ENCODE assay signal across 23 cellular contexts in the genomic region with DNA sequence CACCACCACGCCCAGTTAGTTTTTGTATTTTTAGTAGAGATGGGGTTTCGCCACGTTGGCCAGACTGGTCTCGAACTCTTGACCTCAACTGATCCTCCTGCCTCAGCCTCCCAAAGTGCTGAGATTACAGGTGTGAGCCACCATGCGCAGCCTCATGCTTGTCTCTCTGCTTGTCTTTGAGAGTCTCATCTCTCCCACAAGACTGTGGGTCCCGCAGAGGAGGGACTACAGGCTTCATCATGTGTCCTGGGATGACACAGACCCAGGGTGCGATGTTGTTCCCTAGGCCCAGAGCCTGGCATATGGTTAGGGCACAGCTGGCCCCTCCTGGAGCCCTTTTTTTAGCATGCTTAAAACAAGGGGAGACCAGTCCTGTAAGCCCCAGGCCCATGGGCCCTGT.
"Had no signal": no experiment of that assay in that cellular context is flagged by ENCODE, and none has a peak within 500 bp of the region (broad histone marks: within the 10 kb centered on the region; RNA-seq: fewer than 3 reads in every experiment).

No MANE protein-coding gene starts in this region.

- H3K27ac Mint-ChIP-seq: IgD-negative memory B cell had no signal

- H3K9me3 Mint-ChIP-seq: IgD-negative memory B cell had no signal

- ATAC-seq: K562 had no signal

- H3K36me3 ChIP-seq: SJSA1 had no signal

- H3K9me3 ChIP-seq: SJSA1 had no signal

- H3K4me3 ChIP-seq: K562, SJSA1, SK-N-MC had no signal

- H3K27me3 Mint-ChIP-seq: IgD-negative memory B cell had no signal

- H3K27me3 ChIP-seq: SJSA1 had no signal

- DNase-seq: Kasumi-1, MM.1S, NCI-H1092 treated with DMSO at 0.1 percent for 48 hours, NCI-H1436, NCI-H187, NCI-H2029, NCI-H2081 treated with DMSO at 0.1 percent for 48 hours, NCI-H2171, NCI-H226, NCI-H446, NCI-H510A, NCI-H524 treated with DMSO at 0.1 percent for 48 hours, NCI-H69, NCI-H774, Right ventricle myocardium superior, RPMI8226, SIG-M5 had no signal

- H3K9ac ChIP-seq: KMS-11 had no signal

- H3K27ac ChIP-seq: HL-60, KMS-11, SJSA1, SK-N-MC had no signal
